In genomic region chr20:50728981-50729874, GRCh38 we compare ENCODE assay signal across 11 cellular contexts. TPM values are rescaled to one million over a fixed set of nuclear protein-coding genes. Genes with fewer than 3 reads are reported as not detected.
DNase-seq lines count a peak whose midpoint lies in the region; ATAC-seq and TF ChIP-seq lines count a peak whose summit lies in the region.
"Had no signal": no experiment of that assay in that cellular context is flagged by ENCODE, and none has a peak within 500 bp of the region (broad histone marks: within the 10 kb centered on the region; RNA-seq: fewer than 3 reads in every experiment).

No MANE protein-coding gene starts in this region.

- H3K27ac ChIP-seq in mesenchymal stem cell (ENCODE audit: low read length, poor library complexity, severe bottlenecking) (peak overlapping the region; percentile 88), upper lobe of right lung (peak overlapping the region; percentile 66)

- H2BK15ac ChIP-seq in mesenchymal stem cell (ENCODE audit: low read depth, poor library complexity, severe bottlenecking): peak overlapping the region; percentile 85

- H2BK12ac ChIP-seq in mesenchymal stem cell (ENCODE audit: low read length in 2 of 2): peak overlapping the region; percentile 67 to 69

- H2AK5ac ChIP-seq in mesenchymal stem cell (ENCODE audit: low read length, severe bottlenecking): peak overlapping the region; percentile 99

- peak overlapping the region in 2 of 5 experiments; percentile 76 to 90 for H3K27ac Mint-ChIP-seq in brain

- peak overlapping the region in 4 of 5 experiments; percentile 37 to 94 (median 87) for H3K4me3 Mint-ChIP-seq in brain

- peaks cover 33% of the 10 kb centered on the region for H3K4me1 ChIP-seq in mesenchymal stem cell (ENCODE audit: control insufficient read depth, insufficient read depth, low read depth, low read length)
- H3K4me1 ChIP-seq in upper lobe of right lung: peaks cover 21% of the 10 kb centered on the region

- H3K18ac ChIP-seq in mesenchymal stem cell (ENCODE audit: low read depth in 1 of 2, low read length in 2 of 2): peak overlapping the region; percentile 5 to 26

- no peak for TF ChIP-seq POLR2A in GM18505 (IDR thresholded peaks at IDR 0.05; ENCODE audit: borderline replicate concordance, extremely low read depth, insufficient read depth, insufficient read length)

- TF ChIP-seq CTCF in brain (conservative IDR thresholded peaks at IDR 0.05) (no peak), upper lobe of right lung (IDR thresholded peaks at IDR 0.05) (no peak)

- H3K9ac ChIP-seq in mesenchymal stem cell (ENCODE audit: low read length): peak overlapping the region; percentile 80

- H2BK5ac ChIP-seq in mesenchymal stem cell (ENCODE audit: low read depth, low read length, poor library complexity, severe bottlenecking): peak overlapping the region; percentile 33

- H3K9me3 ChIP-seq in mesenchymal stem cell (ENCODE audit: control insufficient read depth, low read length) (no peaks in the 10 kb centered on the region), upper lobe of right lung (no peaks in the 10 kb centered on the region)

- no peak overlapping the region for H2AFZ ChIP-seq in mesenchymal stem cell (ENCODE audit: low read depth, low read length)

- DNase-seq in NCI-H2171 treated with DMSO at 0.1 percent for 48 hours (lab: John Stamatoyannopoulos, UW) (peak; percentile 41), NCI-H2171 (lab: John Stamatoyannopoulos, UW) (no peak), mesenchymal stem cell (peak; percentile 66), upper lobe of right lung (no peak), GM19238 (ENCODE audit: insufficient read length, low spot score) (no peak), NK-92 (lab: John Stamatoyannopoulos, UW; ENCODE audit: unreplicated experiment) (no peak)
- DNase-seq: activated T-cell treated with anti-CD3 and anti-CD28 coated beads for 4 hours; stimulated activated naive CD4-positive, alpha-beta T cell treated with Interleukin-2 at 50 U/mL for 16 hours had no signal

- H3K9me3 Mint-ChIP-seq in brain: no peaks in the 10 kb centered on the region

- no peaks in the 10 kb centered on the region for H3K27me3 Mint-ChIP-seq in brain

- no peaks in the 10 kb centered on the region for H3K36me3 Mint-ChIP-seq in brain

- H2BK120ac ChIP-seq in mesenchymal stem cell (ENCODE audit: low read depth, low read length): peak overlapping the region; percentile 1

- no peaks in the 10 kb centered on the region for H3K27me3 ChIP-seq in mesenchymal stem cell (ENCODE audit: control insufficient read depth in 1 of 2, insufficient read depth in 1 of 2, low read length in 2 of 2)
- H3K27me3 ChIP-seq in upper lobe of right lung: no peaks in the 10 kb centered on the region

- H3K14ac ChIP-seq in mesenchymal stem cell (ENCODE audit: low read length in 2 of 2): no peak overlapping the region

- H4K8ac ChIP-seq in mesenchymal stem cell (ENCODE audit: low read length): no peak overlapping the region

- ATAC-seq in upper lobe of right lung: no peak
- no peak for ATAC-seq in GM18505 (IDR thresholded peaks at IDR 0.05; ENCODE audit: unreplicated experiment)

- H3K79me1 ChIP-seq in mesenchymal stem cell (replicated peaks; ENCODE audit: low read length, poor library complexity, severe bottlenecking): peaks cover 5% of the 10 kb centered on the region

- no peak overlapping the region for H3K4me2 ChIP-seq in mesenchymal stem cell (ENCODE audit: low read length, poor library complexity, severe bottlenecking)

- 78% methylated on average over 7 of the region's 11 CpGs for WGBS in mesenchymal stem cell

- intact Hi-C loops in upper lobe of right lung (cut with DNase I): no loop called here

- H3K4ac ChIP-seq in mesenchymal stem cell (ENCODE audit: low read depth in 1 of 2, low read length in 2 of 2): no peak overlapping the region

- H3K36me3 ChIP-seq in mesenchymal stem cell (ENCODE audit: control insufficient read depth in 1 of 2, insufficient read depth in 2 of 2, low read depth in 1 of 2, low read length in 2 of 2) (no peaks in the 10 kb centered on the region), upper lobe of right lung (no peaks in the 10 kb centered on the region)

- H3K4me3 ChIP-seq in mesenchymal stem cell (ENCODE audit: insufficient read depth in 1 of 2, low read depth in 1 of 2, low read length in 2 of 2) (peak overlapping the region in 1 of 2 experiments; percentile 79), upper lobe of right lung (no peak overlapping the region)

- H4K91ac ChIP-seq in mesenchymal stem cell (ENCODE audit: low read length): peak overlapping the region; percentile 34

- H3K23ac ChIP-seq in mesenchymal stem cell (ENCODE audit: low read length in 2 of 2): no peak overlapping the region

- H3K4me1 Mint-ChIP-seq in brain: peaks cover 37% of the 10 kb centered on the region

RNA-seq across cellular contexts. Expression of gene PARD6B, which starts 2.2 kb away (rescaled TPM):
- 0.51 TPM for polyA plus RNA-seq in brain (ENCODE audit: insufficient read depth, low read depth, low replicate concordance)
- polyA plus RNA-seq in mesenchymal stem cell (2013, experiment 1 of 2): 2.3 TPM
- 2.5 TPM for polyA plus RNA-seq in mesenchymal stem cell (2013, experiment 2 of 2)
- total RNA-seq in upper lobe of right lung: 43.2 TPM

RNA-seq across cellular contexts. Expression of gene RIPOR3, which starts 37.9 kb away (rescaled TPM):
- 0.29 TPM for polyA plus RNA-seq in brain (ENCODE audit: insufficient read depth, low read depth, low replicate concordance)
- 45.9 TPM for polyA plus RNA-seq in mesenchymal stem cell (2013, experiment 1 of 2)
- polyA plus RNA-seq in mesenchymal stem cell (2013, experiment 2 of 2): 43.6 TPM
- total RNA-seq in upper lobe of right lung: 6.8 TPM
- total RNA-seq: SK-MEL-5 had no signal

Comparison
In these comparisons a context has a peak if more than half of its experiments do, and no peak if none do; other contexts are left out.
1. DNase-seq: peak in NCI-H2171 treated with DMSO at 0.1 percent for 48 hours (single experiment) and mesenchymal stem cell (single experiment); none in NCI-H2171 (single experiment), upper lobe of right lung (single experiment), GM19238 (single experiment) and NK-92 (single experiment).